ENCODE assay signal across 17 cellular contexts in genomic region chr17:4482338-4483011, GRCh38. TPM values are rescaled to one million over a fixed set of nuclear protein-coding genes. Genes with fewer than 3 reads are reported as not detected.
DNase-seq lines count a peak whose midpoint lies in the region; ATAC-seq and TF ChIP-seq lines count a peak whose summit lies in the region.
"Had no signal": no experiment of that assay in that cellular context is flagged by ENCODE, and none has a peak within 500 bp of the region (broad histone marks: within the 10 kb centered on the region; RNA-seq: fewer than 3 reads in every experiment).

No MANE protein-coding gene starts in this region.

- H3K36me3 Mint-ChIP-seq in activated CD8-positive, alpha-beta memory T cell treated with anti-CD3 and anti-CD28 coated beads, Interleukin-2, amount 10 ng/mL, durations not matched to agents 7 days and 5 days, result peaks cover 6% of the 10 kb centered on the region
- H3K36me3 Mint-ChIP-seq in T-helper 17 cell (ENCODE audit: low read depth), result no peaks in the 10 kb centered on the region

- peak overlapping the region in 2 of 4 donors; percentile 34 to 58 for H3K27ac ChIP-seq in esophagus squamous epithelium
- H3K27ac ChIP-seq: SJSA1 had no signal

- no peak for ATAC-seq in activated CD8-positive, alpha-beta memory T cell treated with anti-CD3 and anti-CD28 coated beads, Interleukin-2, amount 10 ng/mL, durations not matched to agents 7 days and 5 days
- ATAC-seq in T-helper 17 cell (no peak), left colon (no peak), HG02981 (IDR thresholded peaks at IDR 0.05; ENCODE audit: unreplicated experiment) (no peak)
- ATAC-seq in stimulated activated naive CD8-positive, alpha-beta T cell treated with anti-CD3 and anti-CD28 coated beads, Interleukin-15, amount 100 ng/mL, for 72 hours, result no peak
- ATAC-seq: K562 had no signal

- intact Hi-C loops in left colon (cut with DNase I, micrococcal nuclease) (no loop called here), esophagus squamous epithelium (cut with DNase I) (no loop called here)

- no peaks in the 10 kb centered on the region for H3K9me3 Mint-ChIP-seq in activated CD8-positive, alpha-beta memory T cell treated with anti-CD3 and anti-CD28 coated beads, Interleukin-2, amount 10 ng/mL, durations not matched to agents 7 days and 5 days (ENCODE audit: low read depth)
- no peaks in the 10 kb centered on the region for H3K9me3 Mint-ChIP-seq in stimulated activated naive CD8-positive, alpha-beta T cell treated with anti-CD3 and anti-CD28 coated beads, Interleukin-15, amount 100 ng/mL, for 72 hours

- no peak for DNase-seq in activated CD8-positive, alpha-beta memory T cell treated with anti-CD3 and anti-CD28 coated beads, Interleukin-2, amount 10 ng/mL, durations not matched to agents 7 days and 5 days
- DNase-seq in activated CD8-positive, alpha-beta memory T cell treated with anti-CD3 and anti-CD28 coated beads, Interleukin-2, amount 50 U/mL, for 4 hours, result no peak
- DNase-seq in T-helper 17 cell (no peak), left colon (peak; percentile 44 to 64), esophagus squamous epithelium (lab: John Stamatoyannopoulos, UW) (no peak), DMS79 treated with DMSO at 0.1 percent for 48 hours (lab: John Stamatoyannopoulos, UW) (no peak)
- no peak for DNase-seq in stimulated activated naive CD8-positive, alpha-beta T cell treated with anti-CD3 and anti-CD28 coated beads, Interleukin-15, amount 100 ng/mL, for 72 hours
- DNase-seq: activated CD8-positive, alpha-beta memory T cell treated with anti-CD3 and anti-CD28 coated beads for 24 hours; activated gamma-delta T cell; COR-L47; foreskin fibroblast; GDM1; NCI-H1092 treated with DMSO at 0.1 percent for 48 hours had no signal

- no peak for TF ChIP-seq CTCF in esophagus squamous epithelium (IDR thresholded peaks at IDR 0.05)

- H3K4me3 ChIP-seq in esophagus squamous epithelium, result no peak overlapping the region
- H3K4me3 ChIP-seq: A549, K562, SJSA1 had no signal

- H3K27ac Mint-ChIP-seq in activated CD8-positive, alpha-beta memory T cell treated with anti-CD3 and anti-CD28 coated beads, Interleukin-2, amount 10 ng/mL, durations not matched to agents 7 days and 5 days, result peak overlapping the region; percentile 34
- peak overlapping the region; percentile 77 for H3K27ac Mint-ChIP-seq in T-helper 17 cell
- H3K27ac Mint-ChIP-seq in stimulated activated naive CD8-positive, alpha-beta T cell treated with anti-CD3 and anti-CD28 coated beads, Interleukin-15, amount 100 ng/mL, for 72 hours, result peak overlapping the region; percentile 75 to 92

- H3K4me1 ChIP-seq in esophagus squamous epithelium, result peaks cover 0 to 38% (median 10%) of the 10 kb centered on the region in 3 donors
- H3K4me1 ChIP-seq: SJSA1 had no signal

- no peak overlapping the region for H3K4me3 Mint-ChIP-seq in activated CD8-positive, alpha-beta memory T cell treated with anti-CD3 and anti-CD28 coated beads, Interleukin-2, amount 10 ng/mL, durations not matched to agents 7 days and 5 days
- H3K4me3 Mint-ChIP-seq in T-helper 17 cell, result peak overlapping the region; percentile 63
- H3K4me3 Mint-ChIP-seq in stimulated activated naive CD8-positive, alpha-beta T cell treated with anti-CD3 and anti-CD28 coated beads, Interleukin-15, amount 100 ng/mL, for 72 hours, result peak overlapping the region in 1 of 2 donors; percentile 81

- TF ChIP-seq POLR2A in esophagus squamous epithelium (IDR thresholded peaks at IDR 0.05), result no peak

- 84 to 85% methylated on average over 10 to 12 of the region's 16 CpGs for WGBS in esophagus squamous epithelium, 2 donors

- no peaks in the 10 kb centered on the region for H3K27me3 ChIP-seq in esophagus squamous epithelium
- H3K27me3 ChIP-seq: SJSA1 had no signal

- CTCF ChIA-PET in activated CD8-positive, alpha-beta memory T cell treated with anti-CD3 and anti-CD28 coated beads, Interleukin-2, amount 10 ng/mL, durations not matched to agents 7 days and 5 days (lab: Charles Lee), result interaction anchor here (0.7 kb wide), 2 partner anchors 48 to 437 kb away, joined by 3 to 4 read pairs; partner anchors contain the start of gene SPNS3

- peaks cover 63% of the 10 kb centered on the region for H3K4me1 Mint-ChIP-seq in activated CD8-positive, alpha-beta memory T cell treated with anti-CD3 and anti-CD28 coated beads, Interleukin-2, amount 10 ng/mL, durations not matched to agents 7 days and 5 days
- peaks cover 37% of the 10 kb centered on the region for H3K4me1 Mint-ChIP-seq in T-helper 17 cell
- H3K4me1 Mint-ChIP-seq in stimulated activated naive CD8-positive, alpha-beta T cell treated with anti-CD3 and anti-CD28 coated beads, Interleukin-15, amount 100 ng/mL, for 72 hours, result peaks cover 84% of the 10 kb centered on the region

- no peaks in the 10 kb centered on the region for H3K36me3 ChIP-seq in esophagus squamous epithelium
- H3K36me3 ChIP-seq: SJSA1 had no signal

- no peaks in the 10 kb centered on the region for H3K27me3 Mint-ChIP-seq in activated CD8-positive, alpha-beta memory T cell treated with anti-CD3 and anti-CD28 coated beads, Interleukin-2, amount 10 ng/mL, durations not matched to agents 7 days and 5 days
- H3K27me3 Mint-ChIP-seq in T-helper 17 cell, result no peaks in the 10 kb centered on the region
- no peaks in the 10 kb centered on the region for H3K27me3 Mint-ChIP-seq in stimulated activated naive CD8-positive, alpha-beta T cell treated with anti-CD3 and anti-CD28 coated beads, Interleukin-15, amount 100 ng/mL, for 72 hours

- H3K9me3 ChIP-seq in T-helper 17 cell (ENCODE audit: control insufficient read depth, low read length, poor library complexity, severe bottlenecking), result no peaks in the 10 kb centered on the region
- no peaks in the 10 kb centered on the region for H3K9me3 ChIP-seq in esophagus squamous epithelium
- H3K9me3 ChIP-seq: A549, SJSA1 had no signal

RNA-seq across cellular contexts. Expression of gene SPNS2, which starts 16.2 kb away (rescaled TPM):
- 1 to 10 TPM; 1.1 to 1.9 TPM for total RNA-seq in activated CD8-positive, alpha-beta memory T cell treated with anti-CD3 and anti-CD28 coated beads, Interleukin-2, amount 10 ng/mL, durations not matched to agents 7 days and 5 days
- under 1 TPM; 0.22 to 0.73 TPM for total RNA-seq in T-helper 17 cell
- total RNA-seq in left colon, result 10 to 100 TPM; 12.4 to 13.5 TPM
- total RNA-seq in esophagus squamous epithelium, result 10 to 100 TPM; 36.8 to 66.6 (median 47.6) TPM
- total RNA-seq: K562 had no signal

RNA-seq across cellular contexts. Expression of gene SPNS3, which starts 48.7 kb away (rescaled TPM):
- 10 to 100 TPM; 17.6 to 39.1 TPM for total RNA-seq in activated CD8-positive, alpha-beta memory T cell treated with anti-CD3 and anti-CD28 coated beads, Interleukin-2, amount 10 ng/mL, durations not matched to agents 7 days and 5 days
- total RNA-seq in T-helper 17 cell, result 1 to 10 TPM; 1.8 to 1.9 TPM
- total RNA-seq in left colon, result under 1 TPM; 0.50 to 0.89 TPM
- under 1 TPM in 1 of 4 donors, not detected in 3; 0.27 TPM for total RNA-seq in esophagus squamous epithelium
- total RNA-seq: K562, SJSA1 had no signal

Comparison
In these comparisons a context has a peak if more than half of its experiments do, and no peak if none do; other contexts are left out.
1. DNase-seq: peak in left colon (2 of 2); none in activated CD8-positive, alpha-beta memory T cell treated with anti-CD3 and anti-CD28 coated beads, Interleukin-2, amount 10 ng/mL, durations not matched to agents 7 days and 5 days (single experiment), activated CD8-positive, alpha-beta memory T cell treated with anti-CD3 and anti-CD28 coated beads, Interleukin-2, amount 50 U/mL, for 4 hours (single experiment), T-helper 17 cell (0 of 3), stimulated activated naive CD8-positive, alpha-beta T cell treated with anti-CD3 and anti-CD28 coated beads, Interleukin-15, amount 100 ng/mL, for 72 hours (0 of 2), esophagus squamous epithelium (single experiment) and DMS79 treated with DMSO at 0.1 percent for 48 hours (single experiment).
2. RNA of gene SPNS2, which starts 16.2 kb away (total RNA-seq): 36.8 to 66.6 TPM in esophagus squamous epithelium and 12.4 to 13.5 TPM in left colon; 1.1 to 1.9 TPM in activated CD8-positive, alpha-beta memory T cell treated with anti-CD3 and anti-CD28 coated beads, Interleukin-2, amount 10 ng/mL, durations not matched to agents 7 days and 5 days and 0.22 to 0.73 TPM in T-helper 17 cell; every median in the first group is over 4 times any median in the second.
3. RNA of gene SPNS3, which starts 48.7 kb away (total RNA-seq): 17.6 to 39.1 TPM in activated CD8-positive, alpha-beta memory T cell treated with anti-CD3 and anti-CD28 coated beads, Interleukin-2, amount 10 ng/mL, durations not matched to agents 7 days and 5 days; 1.8 to 1.9 TPM in T-helper 17 cell, 0.50 to 0.89 TPM in left colon and 0.27 TPM in esophagus squamous epithelium; every median in the first group is over 4 times any median in the second.
4. Peak in every context shown above with its lines, with median percentiles within 50 percentile points of each other: H3K27ac Mint-ChIP-seq.